Comparison of ENCODE assay signal across 8 cellular contexts in the genomic region with DNA sequence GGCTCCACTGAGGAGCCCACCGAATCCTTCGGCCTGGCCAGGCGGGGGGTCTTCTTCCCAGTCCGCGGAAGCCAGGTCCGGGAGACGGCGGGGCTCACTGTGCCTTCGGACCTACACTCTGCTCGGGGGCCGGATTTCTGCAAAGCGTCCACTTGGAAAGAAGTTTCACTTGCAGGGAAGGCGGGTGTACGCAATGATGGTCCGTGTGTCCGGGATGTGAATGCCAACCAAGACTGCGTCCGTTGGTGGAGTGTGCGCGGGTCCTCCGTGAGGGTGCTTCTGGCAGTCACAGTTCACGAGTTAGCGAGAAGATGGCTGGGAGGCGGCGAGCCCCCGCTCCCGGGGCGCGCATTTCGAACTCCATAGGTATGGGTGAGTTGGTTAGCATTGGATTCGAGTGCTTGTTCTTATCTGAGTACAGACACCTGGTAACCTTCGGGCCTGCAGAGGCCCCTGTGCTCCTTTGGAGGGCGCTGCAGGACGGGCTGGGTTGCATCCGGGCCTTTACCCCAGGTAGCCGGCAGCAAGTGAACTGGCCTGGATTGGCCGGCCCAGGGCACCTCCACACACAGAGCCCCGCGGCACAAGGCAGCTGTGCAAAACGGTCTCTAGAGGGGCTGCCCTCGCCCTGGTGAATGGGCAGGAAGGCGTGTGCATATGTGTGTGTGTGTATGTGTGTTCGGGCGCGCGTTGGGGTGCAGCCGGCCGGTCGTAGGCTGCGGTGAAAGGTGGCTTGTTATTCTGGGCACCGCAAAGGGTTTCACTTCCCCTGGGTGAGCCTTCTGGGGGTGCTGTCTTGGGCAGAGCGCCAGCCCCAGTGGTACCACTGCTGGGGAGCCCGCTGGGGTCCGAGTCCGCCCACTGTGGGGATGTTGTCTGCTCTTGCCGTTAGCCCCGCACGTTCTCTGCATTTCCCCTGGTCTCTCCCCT. TPM values are rescaled to one million over a fixed set of nuclear protein-coding genes. Genes with fewer than 3 reads are reported as not detected.
DNase-seq lines count a peak whose midpoint lies in the region; ATAC-seq, FAIRE-seq and TF ChIP-seq lines count a peak whose summit lies in the region.

No MANE protein-coding gene starts in this region.

- RAD21 ChIA-PET in GM12878 (lab: Charles Lee; ENCODE audit: unreplicated experiment), result interaction anchor here (1.2 kb wide), 1 partner anchor 170 kb away, joined by 3 read pairs; no protein-coding TSS in a partner anchor

- no peak for FAIRE-seq in GM12878 (lab: Jason Lieb, UNC)
- FAIRE-seq in kidney (lab: Jason Lieb, UNC), result no peak

- H3K79me2 ChIP-seq in GM12878 (ENCODE audit: control insufficient read depth, insufficient read depth, low read length), result no peaks in the 10 kb centered on the region

- no peak overlapping the region for H3K27ac ChIP-seq in GM12878 (ENCODE audit: control insufficient read depth, insufficient read depth)
- H3K27ac ChIP-seq in kidney (ENCODE audit: low read depth in 2 of 2, low read length in 2 of 2), result no peak overlapping the region

- POLR2A ChIA-PET in T-cell (lab: Charles Lee) (interaction anchor here in 1 of 2 donors (0.5 kb wide), 1 partner anchor 136 kb away, joined by 3 read pairs; no protein-coding TSS in a partner anchor), GM12878 (lab: Charles Lee) (no interaction called here)

- ATAC-seq in GM18520 (IDR thresholded peaks at IDR 0.05; ENCODE audit: unreplicated experiment), result peak; percentile 56
- peak; percentile 47 for ATAC-seq in HG03039 (IDR thresholded peaks at IDR 0.05; ENCODE audit: unreplicated experiment)
- peak; percentile 69 to 78 (median 72) for ATAC-seq in T-cell (replicated peaks in 1 of 4)
- ATAC-seq in GM12878, result peak; percentile 78

- H3K9me3 ChIP-seq in GM12878 (replicated peaks; ENCODE audit: control insufficient read depth, insufficient read depth, low read length) (no peaks in the 10 kb centered on the region), kidney (ENCODE audit: control insufficient read depth in 1 of 2, low read length in 2 of 2) (no peaks in the 10 kb centered on the region)

- TF ChIP-seq POLR2A in GM12878 (IDR thresholded peaks at IDR 0.05; ENCODE audit: low read depth, low read length), result no peak

- no TSS peak for BruUV-seq in GM12878 (replicated peaks; lab: Mats Ljungman, UMichigan)

- H3K36me3 ChIP-seq in GM12878 (ENCODE audit: control insufficient read depth in 2 of 2, insufficient read depth in 2 of 2, low read length in 1 of 2) (no peaks in the 10 kb centered on the region), kidney (ENCODE audit: control insufficient read depth in 1 of 2, insufficient read depth in 2 of 2, low read length in 2 of 2) (no peaks in the 10 kb centered on the region)

- H3K36me3 Mint-ChIP-seq in T-cell, result no peaks in the 10 kb centered on the region

- no peaks in the 10 kb centered on the region for H3K9me3 Mint-ChIP-seq in T-cell

- H2AFZ ChIP-seq in GM12878 (ENCODE audit: control insufficient read depth, low read depth, low read length), result peak overlapping the region; percentile 59

- H3K27me3 ChIP-seq in GM12878 (replicated peaks in 1 of 2; ENCODE audit: control insufficient read depth in 2 of 2, insufficient read depth in 2 of 2, low read length in 1 of 2), result no peaks in the 10 kb centered on the region

- H3K4me3 Mint-ChIP-seq in T-cell, result peak overlapping the region; percentile 91 to 92 (median 92)

- H3K4me1 ChIP-seq in GM12878 (ENCODE audit: control insufficient read depth, insufficient read depth, low read length) (peaks cover 10% of the 10 kb centered on the region), kidney (ENCODE audit: control insufficient read depth in 1 of 2, insufficient read depth in 1 of 2, low read depth in 1 of 2, low read length in 2 of 2) (peaks cover 0 to 4% of the 10 kb centered on the region in 2 donors)

- TF ChIP-seq EP300 in GM12878 (IDR thresholded peaks at IDR 0.05; ENCODE audit: borderline replicate concordance in 1 of 2, control insufficient read depth in 1 of 2, low read depth in 2 of 2, low read length in 2 of 2), result no peak

- TF ChIP-seq CTCF in GM12878 (IDR thresholded peaks at IDR 0.05 in 2 of 3, conservative IDR thresholded peaks at IDR 0.05 in 1 of 3; ENCODE audit: control insufficient read depth in 2 of 3, extremely low read depth in 1 of 3, insufficient read depth in 1 of 3, low read depth in 3 of 3, low read length in 3 of 3) (peak; percentile 29 to 50 (median 33)), kidney (IDR thresholded peaks at IDR 0.05; ENCODE audit: borderline replicate concordance, extremely low read depth, insufficient read depth) (peak; percentile 28)

- H3K4me3 ChIP-seq in GM12878 (peak overlapping the region; percentile 49), kidney (ENCODE audit: low read length in 2 of 2) (peak overlapping the region; percentile 65 to 75)

- peak overlapping the region; percentile 75 for H3K4me2 ChIP-seq in GM12878 (ENCODE audit: control insufficient read depth, insufficient read depth)

- in situ Hi-C loops in GM12878 (cut with MboI), result loop anchor here (5.0 kb wide), 3 partner anchors 118 to 383 kb away; partner anchors contain the start of genes CALCB and PSMA1

- CTCF ChIA-PET in T-cell (lab: Charles Lee) (interaction anchor here (0.6 to 4.5 kb wide), 15 partner anchors 11 to 522 kb away, joined by 3 to 88 read pairs (median 5); partner anchors contain the start of genes CALCB (in 1 of the 2) and CYP2R1 (in 1 of the 2)), GM12878 (lab: Yijun Ruan, JAX) (interaction anchor here (0.6 to 4.9 kb wide), 5 partner anchors 10 to 367 kb away, joined by 3 to 100 read pairs (median 4); no protein-coding TSS in a partner anchor)

- DNase-seq in T-cell, result peak; percentile 62 to 85 (median 74)
- no peak for DNase-seq in GM12878 (ENCODE audit: low read depth, low spot score)
- peak; percentile 82 for DNase-seq in kidney
- DNase-seq in stimulated activated CD4-positive, alpha-beta T cell treated with anti-CD3 and anti-CD28 coated beads, Interleukin-4, amount 100 ng/mL, for 4 hours, result peak; percentile 51 to 52
- no peak for DNase-seq in H4 (ENCODE audit: low spot score)
- no peak for DNase-seq in DMS 273 (lab: John Stamatoyannopoulos, UW; ENCODE audit: unreplicated experiment)

- SMC1A ChIA-PET in GM12878 (lab: Charles Lee; ENCODE audit: uncharacterized antibody, unreplicated experiment), result interaction anchor here (0.6 to 3.1 kb wide), 2 partner anchors 115 to 439 kb away, joined by 3 to 32 read pairs; no protein-coding TSS in a partner anchor

- H4K20me1 ChIP-seq in GM12878 (ENCODE audit: control insufficient read depth, insufficient read depth), result no peaks in the 10 kb centered on the region

- peaks cover 40 to 46% (median 46%) of the 10 kb centered on the region in 3 donors for H3K4me1 Mint-ChIP-seq in T-cell

- intact Hi-C loops in GM12878 (cut with micrococcal nuclease; ENCODE audit: unreplicated experiment) (loop anchor here (5.0 kb wide), 2 partner anchors 133 to 258 kb away; no protein-coding TSS in a partner anchor), kidney (cut with DNase I) (loop anchor here (10.0 kb wide), 1 partner anchor 169 kb away; the partner anchor contains the start of gene CALCB)

- TF ChIP-seq RAD21 in GM12878 (IDR thresholded peaks at IDR 0.05; ENCODE audit: insufficient read depth, low read depth, low read length), result no peak

- WGBS in GM12878 (ENCODE audit: insufficient coverage, insufficient replicate concordance, low lambda C conversion rate, missing lambda C conversion rate), result 4% methylated on average over 58 of the region's 58 CpGs

- peak overlapping the region; percentile 90 to 92 for H3K27ac Mint-ChIP-seq in T-cell

- H3K9ac ChIP-seq in GM12878 (ENCODE audit: control insufficient read depth, insufficient read depth, low read length) (peak overlapping the region; percentile 2; the same call in 1 of the 2 replicates), kidney (ENCODE audit: low read length in 2 of 2) (peak overlapping the region; percentile 11 to 74)

- no peaks in the 10 kb centered on the region for H3K27me3 Mint-ChIP-seq in T-cell

TF ChIP-seq in GM12878, 131 proteins besides CTCF, POLR2A, EP300 and RAD21 (continues in another document):
- TF ChIP-seq MEF2A (IDR thresholded peaks at IDR 0.05; ENCODE audit: insufficient read depth, low read depth, low read length) (0 out of 2 replicates have a peak, but pooled peaks have one; percentile 20), PAX5 (IDR thresholded peaks at IDR 0.05; ENCODE audit: borderline replicate concordance, low read depth, low read length) (peak; percentile 77; the same call in 1 of the 2 replicates), SP1 (IDR thresholded peaks at IDR 0.05; ENCODE audit: low read depth, low read length) (peak; percentile 24), IRF4 (IDR thresholded peaks at IDR 0.05; ENCODE audit: low read depth, low read length) (peak; percentile 77), TBL1XR1 (IDR thresholded peaks at IDR 0.05; ENCODE audit: low read depth, low read length) (0 out of 2 replicates have a peak, but pooled peaks have one; percentile 22), DPF2 (IDR thresholded peaks at IDR 0.05) (peak; percentile 82)

RNA-seq across cellular contexts. Expression of gene CYP2R1, which starts 13.3 kb away (rescaled TPM):
- total RNA-seq in T-cell (10 to 100 TPM; 17.9 to 23.3 (median 19.1) TPM), GM12878 (2014; rRNA removed) (7.0 and 8.9 TPM in 2 replicates), GM12878 (2014; rRNA removed; fragmentation: Illumina TruSeq; extraction: Trizol) (9.0 and 9.3 TPM in 2 replicates), GM12878 (2021) (4.7 and 5.7 TPM in 2 replicates), kidney (11.6 TPM)
- total RNA-seq in GM12878 (2013; cell fraction: nucleolus; rRNA removed), result 3.3 TPM in 2 replicates
- polyA plus RNA-seq in GM12878 (2011; ENCODE audit: low read depth), result 2.6 TPM
- polyA plus RNA-seq in GM12878 (2011; rRNA removed) (0.36 and 0.52 TPM in 2 replicates), GM12878 (2014; fragmentation: Illumina TruSeq; extraction: Trizol) (7.9 and 16.8 TPM in 2 replicates), GM12878 (2014; fragmentation: Nextera tagmentation; extraction: Ambion mirVana) (1 to 10 TPM; 4.9 to 9.0 TPM), GM12878 (2014; rRNA removed) (9.6 and 10.3 TPM in 2 replicates), GM12878 (2016; fragmentation: Nextera tagmentation; extraction: Ambion mirVana) (1 to 10 TPM; 5.1 to 5.6 TPM), kidney (ENCODE audit: insufficient read depth, low read depth, low replicate concordance) (18.5 TPM)
- polyA plus RNA-seq in GM12878 (2011; cell fraction: cytosol; rRNA removed), result 0.10 and 0.27 TPM in 2 replicates
- 0.60 and 0.66 TPM in 2 replicates for polyA plus RNA-seq in GM12878 (2011; cell fraction: nucleus; rRNA removed)
- polyA plus RNA-seq in GM12878 (2012), result 7.9 and 12.4 TPM in 2 replicates
- polyA minus RNA-seq in GM12878 (2011; rRNA and poly(A)+ RNA removed), result 0.29 and 0.88 TPM in 2 replicates
- polyA minus RNA-seq in GM12878 (2011; cell fraction: cytosol; rRNA and poly(A)+ RNA removed), result not detected in 2 replicates
- 0.38 and 0.48 TPM in 2 replicates for polyA minus RNA-seq in GM12878 (2011; cell fraction: nucleus; rRNA and poly(A)+ RNA removed)
- 17.8 and 22.9 TPM in 2 replicates for total RNA-seq in H4 (2014; rRNA removed; shearing (Covaris generic))

Comparison
In these comparisons a context has a peak if more than half of its experiments do, and no peak if none do; other contexts are left out.
1. DNase-seq: peak in T-cell (34 of 34), kidney (single experiment) and stimulated activated CD4-positive, alpha-beta T cell treated with anti-CD3 and anti-CD28 coated beads, Interleukin-4, amount 100 ng/mL, for 4 hours (2 of 2); none in GM12878 (single experiment), H4 (single experiment) and DMS 273 (single experiment).
2. Peak in every context shown above with its lines, with median percentiles within 50 percentile points of each other: ATAC-seq.